12 cellular contexts compared by ENCODE assay signal in the genomic region with DNA sequence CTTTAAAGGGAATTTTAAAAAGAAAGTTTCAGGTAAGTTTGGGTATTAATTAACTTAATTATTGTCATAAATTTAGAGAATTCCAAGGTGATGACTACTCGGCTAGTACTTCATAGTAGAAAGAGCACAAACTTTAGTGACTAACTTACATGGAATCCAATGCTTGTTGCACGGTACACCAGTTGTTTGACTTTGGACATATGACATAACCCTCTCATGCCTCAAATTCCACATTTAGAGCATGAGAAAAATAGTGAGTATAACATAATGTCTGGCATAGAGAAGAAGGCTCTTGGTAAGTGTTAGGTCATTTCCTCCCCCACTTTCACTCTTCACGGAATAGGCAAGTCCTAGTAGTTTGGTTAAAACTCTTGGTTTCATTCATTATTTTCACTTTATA.
DNase-seq lines count a peak whose midpoint lies in the region; ATAC-seq and TF ChIP-seq lines count a peak whose summit lies in the region.
"Had no signal": no experiment of that assay in that cellular context is flagged by ENCODE, and none has a peak within 500 bp of the region (broad histone marks: within the 10 kb centered on the region; RNA-seq: fewer than 3 reads in every experiment).

No MANE protein-coding gene starts in this region.

- ATAC-seq in RWPE2 (ENCODE audit: low read depth) (peak; percentile 95), GM18870 (IDR thresholded peaks at IDR 0.05; ENCODE audit: unreplicated experiment) (no peak)
- ATAC-seq in activated naive CD4-positive, alpha-beta T cell treated with anti-CD3 and anti-CD28 coated beads, Interleukin-2, amount 50 U/mL, for 72 hours, result no peak

- H3F3A ChIP-seq in GM23248 (ENCODE audit: insufficient read depth), result no peaks in the 10 kb centered on the region

- no peaks in the 10 kb centered on the region for H3K9me2 ChIP-seq in GM23248 (ENCODE audit: insufficient read depth)

- H3K36me3 ChIP-seq in GM23248 (ENCODE audit: low read depth) (no peaks in the 10 kb centered on the region), RWPE2 (ENCODE audit: low read depth) (no peaks in the 10 kb centered on the region), colonic mucosa (no peaks in the 10 kb centered on the region)

- no peak overlapping the region for H3K27ac Mint-ChIP-seq in activated naive CD4-positive, alpha-beta T cell treated with anti-CD3 and anti-CD28 coated beads, Interleukin-2, amount 50 U/mL, for 72 hours
- H3K27ac Mint-ChIP-seq: activated CD4-positive, alpha-beta T cell treated with anti-CD3 and anti-CD28 coated beads, Interleukin-2, amount 10 ng/mL, durations not matched to agents 7 days and 5 days had no signal

- H3K36me3 Mint-ChIP-seq in activated naive CD4-positive, alpha-beta T cell treated with anti-CD3 and anti-CD28 coated beads, Interleukin-2, amount 50 U/mL, for 72 hours, result no peaks in the 10 kb centered on the region

- TF ChIP-seq CTCF in RWPE2 (IDR thresholded peaks at IDR 0.05; ENCODE audit: poor library complexity, severe bottlenecking) (no peak), colonic mucosa (IDR thresholded peaks at IDR 0.05) (no peak)

- peak; percentile 11 for DNase-seq in GM23248
- no peak for DNase-seq in RWPE2 (ENCODE audit: low spot score)
- peak; percentile 44 for DNase-seq in fibroblast of gingiva (ENCODE audit: low read depth)
- peak; percentile 100 for DNase-seq in renal cortical epithelial cell (ENCODE audit: low read depth)
- DNase-seq in activated naive CD4-positive, alpha-beta T cell treated with anti-CD3 and anti-CD28 coated beads, Interleukin-2, amount 50 U/mL, for 72 hours (ENCODE audit: low spot score in 2 of 2), result no peak
- DNase-seq in NCI-H2171 (lab: John Stamatoyannopoulos, UW), result no peak
- no peak for DNase-seq in colonic mucosa
- DNase-seq: activated CD4-positive, alpha-beta T cell treated with anti-CD3 and anti-CD28 coated beads, Interleukin-2, amount 10 ng/mL, durations not matched to agents 7 days and 5 days; NCI-H1417; NCI-H82 had no signal

- H3K4me2 ChIP-seq in GM23248 (ENCODE audit: unreplicated experiment), result no peak overlapping the region

- 14 to 17% methylated on average over 3 of the region's 3 CpGs for WGBS in GM23248 (ENCODE audit: low coverage in 1 of 2, low lambda C conversion rate in 2 of 2, missing lambda C conversion rate in 2 of 2), 2 experiments

- in situ Hi-C loops in GM23248 (cut with MboI), result no loop called here

- H3K27me3 ChIP-seq in GM23248 (replicated peaks; ENCODE audit: insufficient read depth), result no peaks in the 10 kb centered on the region
- H3K27me3 ChIP-seq in RWPE2 (ENCODE audit: insufficient read depth, poor library complexity, severe bottlenecking), result peaks cover 2% of the 10 kb centered on the region
- no peaks in the 10 kb centered on the region for H3K27me3 ChIP-seq in colonic mucosa

- H3K4me3 ChIP-seq in GM23248 (no peak overlapping the region), RWPE2 (ENCODE audit: severe bottlenecking) (no peak overlapping the region), colonic mucosa (no peak overlapping the region)
- H3K4me3 ChIP-seq: skin epidermis had no signal

- H3K4me1 ChIP-seq in GM23248 (ENCODE audit: insufficient read depth), result no peaks in the 10 kb centered on the region
- H3K4me1 ChIP-seq in RWPE2 (ENCODE audit: insufficient read depth, poor library complexity, severe bottlenecking), result peaks cover 22% of the 10 kb centered on the region
- no peaks in the 10 kb centered on the region for H3K4me1 ChIP-seq in colonic mucosa

- no peaks in the 10 kb centered on the region for H4K20me1 ChIP-seq in GM23248 (ENCODE audit: insufficient read depth)

- no peak overlapping the region for H2AFZ ChIP-seq in GM23248

- intact Hi-C loops in colonic mucosa (cut with DNase I), result no loop called here

- H3K9me3 Mint-ChIP-seq in activated naive CD4-positive, alpha-beta T cell treated with anti-CD3 and anti-CD28 coated beads, Interleukin-2, amount 50 U/mL, for 72 hours, result peaks cover 7 to 12% of the 10 kb centered on the region in 2 donors
- H3K9me3 Mint-ChIP-seq: activated CD4-positive, alpha-beta T cell treated with anti-CD3 and anti-CD28 coated beads, Interleukin-2, amount 10 ng/mL, durations not matched to agents 7 days and 5 days had no signal

- H3K9ac ChIP-seq in GM23248, result no peak overlapping the region
- H3K9ac ChIP-seq in colonic mucosa (ENCODE audit: low read depth in 2 of 2, low read length in 2 of 2), result no peak overlapping the region

- H3K27ac ChIP-seq in GM23248, result no peak overlapping the region
- H3K27ac ChIP-seq in RWPE2 (ENCODE audit: poor library complexity, severe bottlenecking), result peak overlapping the region; percentile 95
- no peak overlapping the region for H3K27ac ChIP-seq in colonic mucosa
- H3K27ac ChIP-seq: skin epidermis had no signal

- H3K9me3 ChIP-seq in GM23248 (ENCODE audit: low read depth) (no peaks in the 10 kb centered on the region), RWPE2 (ENCODE audit: severe bottlenecking) (no peaks in the 10 kb centered on the region), colonic mucosa (no peaks in the 10 kb centered on the region)

- no peaks in the 10 kb centered on the region for H3K79me2 ChIP-seq in GM23248 (ENCODE audit: insufficient read depth)

Comparison
In these comparisons a context has a peak if more than half of its experiments do, and no peak if none do; other contexts are left out.
1. DNase-seq: peak in GM23248 (single experiment), fibroblast of gingiva (single experiment) and renal cortical epithelial cell (single experiment); none in RWPE2 (single experiment), activated naive CD4-positive, alpha-beta T cell treated with anti-CD3 and anti-CD28 coated beads, Interleukin-2, amount 50 U/mL, for 72 hours (0 of 2), NCI-H2171 (single experiment) and colonic mucosa (single experiment).